Comparison of ENCODE assay signal across 10 cellular contexts in the genomic region with DNA sequence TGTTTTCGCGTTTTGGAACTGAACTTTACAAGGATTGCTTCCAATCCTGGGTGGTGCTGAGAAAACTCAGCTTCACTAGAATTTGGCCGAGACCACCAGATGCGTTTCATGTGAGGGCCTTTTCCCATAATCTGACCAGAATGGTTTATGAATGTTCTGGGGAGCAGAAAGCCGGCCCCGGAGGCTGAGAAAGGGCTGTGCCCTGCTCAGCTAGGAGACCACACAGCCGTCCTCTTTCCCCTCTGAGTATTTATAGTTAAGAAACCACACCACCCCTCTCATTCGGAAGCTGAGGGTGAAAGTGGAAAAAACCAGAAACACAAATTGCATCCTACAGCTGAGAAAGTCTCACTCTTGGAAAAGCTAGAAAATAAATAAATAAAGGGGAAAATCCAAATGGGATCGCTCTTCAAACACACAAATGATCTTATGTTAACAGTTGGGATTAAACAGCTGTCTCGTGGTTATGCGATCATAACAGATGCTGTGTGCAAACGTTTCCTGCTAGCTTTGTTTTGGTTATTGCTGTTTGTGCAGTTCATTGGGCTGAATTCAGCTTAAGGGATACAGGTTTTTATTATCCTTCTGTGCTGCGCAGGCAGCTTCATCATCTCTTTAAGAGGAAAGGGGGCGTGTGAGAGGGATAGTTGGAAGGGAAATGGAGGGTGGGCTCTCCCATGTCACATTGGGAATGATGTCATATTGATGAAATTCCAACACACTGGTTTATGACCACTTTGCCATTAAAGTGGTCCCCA.
DNase-seq lines count a peak whose midpoint lies in the region; ATAC-seq and TF ChIP-seq lines count a peak whose summit lies in the region.
"Had no signal": no experiment of that assay in that cellular context is flagged by ENCODE, and none has a peak within 500 bp of the region (broad histone marks: within the 10 kb centered on the region; RNA-seq: fewer than 3 reads in every experiment).

No MANE protein-coding gene starts in this region.

- H3K36me3 ChIP-seq in esophagus (ENCODE audit: control insufficient read depth in 2 of 2, insufficient read depth in 2 of 2, low read length in 1 of 2) (no peaks in the 10 kb centered on the region), mucosa of rectum (ENCODE audit: control insufficient read depth in 2 of 2, insufficient read depth in 2 of 2, low read length in 2 of 2) (no peaks in the 10 kb centered on the region), uterus (no peaks in the 10 kb centered on the region)

- H3K9me3 Mint-ChIP-seq in activated naive CD8-positive, alpha-beta T cell treated with anti-CD3 and anti-CD28 coated beads, Interleukin-2, amount 10 ng/mL, durations not matched to agents 7 days and 5 days = peaks cover 7% of the 10 kb centered on the region
- H3K9me3 Mint-ChIP-seq in activated naive CD8-positive, alpha-beta T cell treated with anti-CD3 and anti-CD28 coated beads for 36 hours = no peaks in the 10 kb centered on the region
- no peaks in the 10 kb centered on the region for H3K9me3 Mint-ChIP-seq in stimulated activated effector memory CD8-positive, alpha-beta T cell treated with anti-CD3 and anti-CD28 coated beads, Interleukin-12 subunit alpha, Interleukin-12 subunit beta, amount 100 ng/mL, for 72 hours
- H3K9me3 Mint-ChIP-seq: central memory CD8-positive, alpha-beta T cell had no signal

- ATAC-seq in activated naive CD8-positive, alpha-beta T cell treated with anti-CD3 and anti-CD28 coated beads, Interleukin-2, amount 10 ng/mL, durations not matched to agents 7 days and 5 days (ENCODE audit: low read depth) = peak; percentile 75
- no peak for ATAC-seq in stimulated activated effector memory CD8-positive, alpha-beta T cell treated with anti-CD3 and anti-CD28 coated beads, Interleukin-12 subunit alpha, Interleukin-12 subunit beta, amount 100 ng/mL, for 72 hours
- ATAC-seq in HG02623 (IDR thresholded peaks at IDR 0.05; ENCODE audit: unreplicated experiment) = no peak
- no peak for ATAC-seq in HG02571 (IDR thresholded peaks at IDR 0.05; ENCODE audit: unreplicated experiment)

- DNase-seq in activated naive CD8-positive, alpha-beta T cell treated with anti-CD3 and anti-CD28 coated beads, Interleukin-2, amount 10 ng/mL, durations not matched to agents 7 days and 5 days = no peak
- no peak for DNase-seq in activated naive CD8-positive, alpha-beta T cell treated with anti-CD3 and anti-CD28 coated beads for 36 hours
- DNase-seq in uterus = peak in 1 of 2 donors; percentile 45
- no peak for DNase-seq in stimulated activated effector memory CD8-positive, alpha-beta T cell treated with anti-CD3 and anti-CD28 coated beads, Interleukin-12 subunit alpha, Interleukin-12 subunit beta, amount 100 ng/mL, for 72 hours (ENCODE audit: low spot score in 2 of 2)
- DNase-seq: activated CD4-positive, alpha-beta T cell treated with anti-CD3 and anti-CD28 coated beads for 48 hours had no signal

- H3K4me3 Mint-ChIP-seq in activated naive CD8-positive, alpha-beta T cell treated with anti-CD3 and anti-CD28 coated beads, Interleukin-2, amount 10 ng/mL, durations not matched to agents 7 days and 5 days = peak overlapping the region; percentile 61
- H3K4me3 Mint-ChIP-seq in activated naive CD8-positive, alpha-beta T cell treated with anti-CD3 and anti-CD28 coated beads for 36 hours = no peak overlapping the region
- no peak overlapping the region for H3K4me3 Mint-ChIP-seq in stimulated activated effector memory CD8-positive, alpha-beta T cell treated with anti-CD3 and anti-CD28 coated beads, Interleukin-12 subunit alpha, Interleukin-12 subunit beta, amount 100 ng/mL, for 72 hours
- H3K4me3 Mint-ChIP-seq: central memory CD8-positive, alpha-beta T cell had no signal

- POLR2A ChIA-PET in activated naive CD8-positive, alpha-beta T cell treated with anti-CD3 and anti-CD28 coated beads, Interleukin-2, amount 10 ng/mL, durations not matched to agents 7 days and 5 days (lab: Charles Lee) = interaction anchor here (0.7 to 1.1 kb wide), 4 partner anchors 8 to 574 kb away, joined by 3 read pairs; no protein-coding TSS in a partner anchor

- 45 to 47% methylated on average over 14 of the region's 14 CpGs for WGBS in esophagus, 2 donors

- H3K4me1 Mint-ChIP-seq in activated naive CD8-positive, alpha-beta T cell treated with anti-CD3 and anti-CD28 coated beads, Interleukin-2, amount 10 ng/mL, durations not matched to agents 7 days and 5 days = peaks cover 29% of the 10 kb centered on the region
- H3K4me1 Mint-ChIP-seq in activated naive CD8-positive, alpha-beta T cell treated with anti-CD3 and anti-CD28 coated beads for 36 hours = peaks cover 6% of the 10 kb centered on the region
- H3K4me1 Mint-ChIP-seq in stimulated activated effector memory CD8-positive, alpha-beta T cell treated with anti-CD3 and anti-CD28 coated beads, Interleukin-12 subunit alpha, Interleukin-12 subunit beta, amount 100 ng/mL, for 72 hours = no peaks in the 10 kb centered on the region
- H3K4me1 Mint-ChIP-seq: central memory CD8-positive, alpha-beta T cell had no signal

- H3K27ac Mint-ChIP-seq in activated naive CD8-positive, alpha-beta T cell treated with anti-CD3 and anti-CD28 coated beads, Interleukin-2, amount 10 ng/mL, durations not matched to agents 7 days and 5 days = peak overlapping the region; percentile 75
- H3K27ac Mint-ChIP-seq in activated naive CD8-positive, alpha-beta T cell treated with anti-CD3 and anti-CD28 coated beads for 36 hours = no peak overlapping the region
- no peak overlapping the region for H3K27ac Mint-ChIP-seq in stimulated activated effector memory CD8-positive, alpha-beta T cell treated with anti-CD3 and anti-CD28 coated beads, Interleukin-12 subunit alpha, Interleukin-12 subunit beta, amount 100 ng/mL, for 72 hours

- H3K9ac ChIP-seq in mucosa of rectum (ENCODE audit: low read depth in 1 of 2, low read length in 2 of 2) = no peak overlapping the region

- peaks cover 6% of the 10 kb centered on the region for H3K36me3 Mint-ChIP-seq in activated naive CD8-positive, alpha-beta T cell treated with anti-CD3 and anti-CD28 coated beads, Interleukin-2, amount 10 ng/mL, durations not matched to agents 7 days and 5 days
- H3K36me3 Mint-ChIP-seq in activated naive CD8-positive, alpha-beta T cell treated with anti-CD3 and anti-CD28 coated beads for 36 hours = no peaks in the 10 kb centered on the region
- H3K36me3 Mint-ChIP-seq in stimulated activated effector memory CD8-positive, alpha-beta T cell treated with anti-CD3 and anti-CD28 coated beads, Interleukin-12 subunit alpha, Interleukin-12 subunit beta, amount 100 ng/mL, for 72 hours = no peaks in the 10 kb centered on the region

- H3K4me1 ChIP-seq in esophagus (ENCODE audit: control insufficient read depth in 2 of 2, insufficient read depth in 2 of 2, low read length in 1 of 2) (no peaks in the 10 kb centered on the region), mucosa of rectum (ENCODE audit: control insufficient read depth in 2 of 2, insufficient read depth in 2 of 2, low read length in 2 of 2) (no peaks in the 10 kb centered on the region), uterus (no peaks in the 10 kb centered on the region)

- H3K27me3 ChIP-seq in esophagus (ENCODE audit: control insufficient read depth in 1 of 2, insufficient read depth in 2 of 2, low read length in 2 of 2) (no peaks in the 10 kb centered on the region), mucosa of rectum (ENCODE audit: control insufficient read depth in 2 of 2, insufficient read depth in 2 of 2, low read length in 2 of 2) (no peaks in the 10 kb centered on the region), uterus (no peaks in the 10 kb centered on the region)

- intact Hi-C loops in uterus (cut with DNase I; ENCODE audit: low total_unique reads) = no loop called here

- H3K4me3 ChIP-seq in esophagus (ENCODE audit: low read depth in 1 of 2, low read length in 2 of 2) (no peak overlapping the region), mucosa of rectum (ENCODE audit: low read length in 2 of 2) (no peak overlapping the region), uterus (peak overlapping the region in 1 of 2 donors; percentile 4)

- no peak for TF ChIP-seq CTCF in uterus (IDR thresholded peaks at IDR 0.05)

- H3K27me3 Mint-ChIP-seq in activated naive CD8-positive, alpha-beta T cell treated with anti-CD3 and anti-CD28 coated beads, Interleukin-2, amount 10 ng/mL, durations not matched to agents 7 days and 5 days = peaks cover 50% of the 10 kb centered on the region
- H3K27me3 Mint-ChIP-seq in activated naive CD8-positive, alpha-beta T cell treated with anti-CD3 and anti-CD28 coated beads for 36 hours = peaks cover 55% of the 10 kb centered on the region

- H3K27ac ChIP-seq in esophagus (ENCODE audit: low read depth in 2 of 2, low read length in 1 of 2) (peak overlapping the region; percentile 2 to 27), mucosa of rectum (ENCODE audit: low read depth in 2 of 2, low read length in 2 of 2) (peak overlapping the region; percentile 49 to 51), uterus (peak overlapping the region; percentile 74 to 88)

- peak in 1 of 2 donors; percentile 12 for TF ChIP-seq POLR2A in uterus (IDR thresholded peaks at IDR 0.05)

- H3K9me3 ChIP-seq in esophagus (ENCODE audit: control insufficient read depth in 2 of 2, insufficient read depth in 1 of 2, low read depth in 1 of 2, low read length in 1 of 2) (no peaks in the 10 kb centered on the region), mucosa of rectum (ENCODE audit: control insufficient read depth in 2 of 2, low read length in 2 of 2) (no peaks in the 10 kb centered on the region), uterus (no peaks in the 10 kb centered on the region)

Comparison
In these comparisons a context has a peak if more than half of its experiments do, and no peak if none do; other contexts are left out.
1. H3K27ac ChIP-seq: peak in every context shown above with its lines; median percentile 81 in uterus; 50 in mucosa of rectum; 14 in esophagus.